ENCODE assay signal across 22 cellular contexts in the genomic region with DNA sequence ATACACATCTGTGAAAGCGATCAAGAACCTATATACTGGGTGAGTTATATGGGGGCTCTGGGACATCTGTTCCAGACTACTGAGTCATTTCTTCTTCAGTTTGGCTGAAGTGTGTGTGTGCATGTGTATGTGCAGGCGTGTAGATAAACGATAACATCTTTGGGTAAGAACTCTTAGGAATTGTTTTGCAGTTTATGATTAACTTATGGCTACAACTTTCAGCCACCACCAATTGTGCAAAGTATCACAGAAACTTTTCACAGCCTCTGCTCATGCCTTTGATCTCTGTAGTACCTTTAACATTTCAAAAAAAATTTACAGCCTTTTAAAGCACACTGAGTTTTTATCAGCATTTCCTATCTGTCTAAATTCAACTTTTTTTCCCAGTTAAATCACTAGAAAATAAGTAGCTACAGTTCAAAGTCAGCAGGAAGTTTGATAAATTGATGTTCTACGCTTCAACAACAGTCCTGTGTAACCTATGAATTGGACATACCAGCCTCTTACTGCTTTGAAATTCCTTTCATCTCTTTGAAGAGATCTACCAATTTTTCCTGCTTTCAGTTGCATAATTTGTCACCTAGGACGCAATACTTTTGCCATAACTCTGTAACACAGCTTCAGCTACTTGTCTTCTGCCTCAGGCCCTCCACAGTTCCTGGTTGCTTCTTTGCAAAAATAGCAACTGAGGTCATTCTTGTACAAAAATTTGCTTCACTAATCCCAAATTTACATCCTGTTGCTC. TPM values are rescaled to one million over a fixed set of nuclear protein-coding genes. Genes with fewer than 3 reads are reported as not detected.
DNase-seq lines count a peak whose midpoint lies in the region; ATAC-seq and TF ChIP-seq lines count a peak whose summit lies in the region.
"Had no signal": no experiment of that assay in that cellular context is flagged by ENCODE, and none has a peak within 500 bp of the region (broad histone marks: within the 10 kb centered on the region; RNA-seq: fewer than 3 reads in every experiment).

No MANE protein-coding gene starts in this region.

- H4K8ac ChIP-seq in mesenchymal stem cell (ENCODE audit: low read length) = no peak overlapping the region

- peaks cover 17% of the 10 kb centered on the region for H3K79me1 ChIP-seq in mesenchymal stem cell (replicated peaks; ENCODE audit: low read length, poor library complexity, severe bottlenecking)

- H3K4ac ChIP-seq in mesenchymal stem cell (ENCODE audit: low read depth in 1 of 2, low read length in 2 of 2) = no peak overlapping the region

- H3K9me3 ChIP-seq in Caco-2 (no peaks in the 10 kb centered on the region), HEK293 (ENCODE audit: control insufficient read depth, insufficient read depth, low read depth, low read length) (no peaks in the 10 kb centered on the region), mesenchymal stem cell (ENCODE audit: control insufficient read depth, low read length) (no peaks in the 10 kb centered on the region), psoas muscle (no peaks in the 10 kb centered on the region)
- H3K9me3 ChIP-seq: HAP-1, sigmoid colon, SJCRH30 had no signal

- H3K4me2 ChIP-seq in mesenchymal stem cell (ENCODE audit: low read length, poor library complexity, severe bottlenecking) = peak overlapping the region; percentile 17

- POLR2A ChIA-PET in Caco-2 (lab: Charles Lee) (interaction anchor here (1.0 to 1.4 kb wide), 3 partner anchors 26 to 48 kb away, joined by 3 to 5 read pairs (median 5); a partner anchor contains a TSS), HEK293 (lab: Yijun Ruan, JAX) (interaction anchor here (0.6 kb wide), 1 partner anchor 92 kb away, joined by 4 read pairs; no protein-coding TSS in a partner anchor)

- no peak overlapping the region for H2BK12ac ChIP-seq in mesenchymal stem cell (ENCODE audit: low read length in 2 of 2)

- no peak for ATAC-seq in psoas muscle
- ATAC-seq in HG03045 (IDR thresholded peaks at IDR 0.05; ENCODE audit: unreplicated experiment) = no peak
- no peak for ATAC-seq in stimulated activated naive CD8-positive, alpha-beta T cell treated with anti-CD3 and anti-CD28 coated beads, Interleukin-15, Interleukin-2, amounts not matched to agents 100 U/mL and 50 U/mL, for 24 hours
- ATAC-seq: T-helper 17 cell had no signal

- H3K36me3 Mint-ChIP-seq in Caco-2 (ENCODE audit: insufficient read depth, unreplicated experiment) = peaks cover 62% of the 10 kb centered on the region
- H3K36me3 Mint-ChIP-seq in T-helper 2 cell treated with Interferon-gamma antibody and Interleukin-4, amounts not matched to agents 5 μg/mL and 100 μg/mL, for 36 hours (ENCODE audit: low read depth) = no peaks in the 10 kb centered on the region
- H3K36me3 Mint-ChIP-seq: activated CD4-positive, alpha-beta memory T cell treated with anti-CD3 and anti-CD28 coated beads for 36 hours had no signal

- no peak overlapping the region for H2BK15ac ChIP-seq in mesenchymal stem cell (ENCODE audit: low read depth, poor library complexity, severe bottlenecking)

- 94% methylated on average over 5 of the region's 5 CpGs for WGBS in mesenchymal stem cell
- 69 to 71% (median 69%) methylated on average over 5 of the region's 5 CpGs for WGBS in psoas muscle, 3 donors

- no peak overlapping the region for H2BK120ac ChIP-seq in mesenchymal stem cell (ENCODE audit: low read depth, low read length)

- no TSS peak for BruUV-seq in Caco-2 (replicated peaks; lab: Mats Ljungman, UMichigan)

- H2AFZ ChIP-seq in mesenchymal stem cell (ENCODE audit: low read depth, low read length) = no peak overlapping the region

- 0 out of 2 replicates have a peak, but pooled peaks cover 3% of the 10 kb centered on the region for H3K36me3 ChIP-seq in Caco-2 (ENCODE audit: control insufficient read depth, insufficient read depth, low read length)
- no peaks in the 10 kb centered on the region for H3K36me3 ChIP-seq in HEK293 (ENCODE audit: control insufficient read depth in 2 of 2, insufficient read depth in 1 of 2, low read length in 2 of 2)
- no peaks in the 10 kb centered on the region for H3K36me3 ChIP-seq in mesenchymal stem cell (ENCODE audit: control insufficient read depth in 1 of 2, insufficient read depth in 2 of 2, low read depth in 1 of 2, low read length in 2 of 2)
- H3K36me3 ChIP-seq in psoas muscle (ENCODE audit: insufficient read depth in 1 of 2, low read depth in 1 of 2) = no peaks in the 10 kb centered on the region
- H3K36me3 ChIP-seq: HAP-1, sigmoid colon, SJCRH30, WERI-Rb-1 had no signal

- H3K23ac ChIP-seq in mesenchymal stem cell (ENCODE audit: low read length in 2 of 2) = no peak overlapping the region

- H3K4me1 Mint-ChIP-seq in Caco-2 (ENCODE audit: low read depth, unreplicated experiment) = peaks cover 58% of the 10 kb centered on the region
- peaks cover 13% of the 10 kb centered on the region for H3K4me1 Mint-ChIP-seq in T-helper 2 cell treated with Interferon-gamma antibody and Interleukin-4, amounts not matched to agents 5 μg/mL and 100 μg/mL, for 36 hours (ENCODE audit: low read depth)
- H3K4me1 Mint-ChIP-seq: T-helper 17 cell had no signal

- no peak overlapping the region for H3K18ac ChIP-seq in mesenchymal stem cell (ENCODE audit: low read depth in 1 of 2, low read length in 2 of 2)

- H3K27ac ChIP-seq in HEK293 (ENCODE audit: extremely low read depth, low read depth, low read length) = no peak overlapping the region
- H3K27ac ChIP-seq in mesenchymal stem cell (ENCODE audit: low read length, poor library complexity, severe bottlenecking) = no peak overlapping the region
- H3K27ac ChIP-seq in psoas muscle = no peak overlapping the region
- H3K27ac ChIP-seq: sigmoid colon, SJCRH30, WERI-Rb-1 had no signal

- H3K27me3 Mint-ChIP-seq in Caco-2 (ENCODE audit: insufficient read depth, unreplicated experiment) = no peaks in the 10 kb centered on the region
- H3K27me3 Mint-ChIP-seq in T-helper 2 cell treated with Interferon-gamma antibody and Interleukin-4, amounts not matched to agents 5 μg/mL and 100 μg/mL, for 36 hours (ENCODE audit: low read depth) = no peaks in the 10 kb centered on the region
- H3K27me3 Mint-ChIP-seq: activated CD4-positive, alpha-beta memory T cell treated with anti-CD3 and anti-CD28 coated beads for 36 hours had no signal

- DNase-seq in Caco-2 (peak; percentile 75 to 76), mesenchymal stem cell (no peak), psoas muscle (no peak)
- DNase-seq in T-helper 2 cell treated with Interferon-gamma antibody and Interleukin-4, amounts not matched to agents 5 μg/mL and 100 μg/mL, for 36 hours (ENCODE audit: low spot score) = peak; percentile 10
- DNase-seq in stimulated activated naive CD8-positive, alpha-beta T cell treated with anti-CD3 and anti-CD28 coated beads, Interleukin-15, Interleukin-2, amounts not matched to agents 100 U/mL and 50 U/mL, for 24 hours = no peak
- DNase-seq in activated CD4-positive, CD25-positive, alpha-beta regulatory T cell (lab: John Stamatoyannopoulos, UW) = no peak
- DNase-seq: activated CD4-positive, alpha-beta memory T cell treated with anti-CD3 and anti-CD28 coated beads for 36 hours; activated naive CD4-positive, alpha-beta T cell treated with Interleukin-2 at 50 U/mL for 16 hours; activated T-cell treated with anti-CD3 and anti-CD28 coated beads for 4 hours; caudate nucleus; IMR-90; NCI-H1694 treated with DMSO at 0.1 percent for 48 hours; NCI-H226; NCI-H82; sigmoid colon; SJCRH30; T-helper 17 cell; WERI-Rb-1 had no signal

- TF ChIP-seq CTCF in Caco-2 (IDR thresholded peaks at IDR 0.05; ENCODE audit: insufficient read depth in 1 of 2, low read depth in 1 of 2, low read length in 1 of 2, severe bottlenecking in 1 of 2, unreplicated experiment in 1 of 2) (no peak), HEK293 (tag by site-specific recombination; IDR thresholded peaks at IDR 0.05) (no peak), psoas muscle (IDR thresholded peaks at IDR 0.05) (no peak)

- H2AK5ac ChIP-seq in mesenchymal stem cell (ENCODE audit: low read length, severe bottlenecking) = no peak overlapping the region

- CTCF ChIA-PET in Caco-2 (lab: Charles Lee) = interaction anchor here (0.6 to 1.3 kb wide), 3 partner anchors 40 to 177 kb away, joined by 3 to 10 read pairs (median 4); no protein-coding TSS in a partner anchor
- CTCF ChIA-PET in HEK293 (lab: Yijun Ruan, JAX) = interaction anchor here (0.6 kb wide), 1 partner anchor 663 kb away, joined by 6 read pairs; no protein-coding TSS in a partner anchor

- H3K4me3 Mint-ChIP-seq in Caco-2 (ENCODE audit: unreplicated experiment) = peak overlapping the region; percentile 56
- H3K4me3 Mint-ChIP-seq in T-helper 2 cell treated with Interferon-gamma antibody and Interleukin-4, amounts not matched to agents 5 μg/mL and 100 μg/mL, for 36 hours = no peak overlapping the region
- H3K4me3 Mint-ChIP-seq: activated CD4-positive, alpha-beta memory T cell treated with anti-CD3 and anti-CD28 coated beads for 36 hours; T-helper 17 cell had no signal

- H3K14ac ChIP-seq in mesenchymal stem cell (ENCODE audit: low read length in 2 of 2) = no peak overlapping the region

- H4K91ac ChIP-seq in mesenchymal stem cell (ENCODE audit: low read length) = no peak overlapping the region

- H3K27me3 ChIP-seq in Caco-2 (replicated peaks; ENCODE audit: control insufficient read depth, insufficient read depth, low read length) (no peaks in the 10 kb centered on the region), mesenchymal stem cell (ENCODE audit: control insufficient read depth in 1 of 2, insufficient read depth in 1 of 2, low read length in 2 of 2) (no peaks in the 10 kb centered on the region), psoas muscle (ENCODE audit: insufficient read depth in 3 of 3, low read length in 2 of 3) (no peaks in the 10 kb centered on the region)
- H3K27me3 ChIP-seq: sigmoid colon, SJCRH30 had no signal

- H3K4me3 ChIP-seq in Caco-2 (ENCODE audit: low read depth, low read length) = no peak overlapping the region
- H3K4me3 ChIP-seq in HEK293 (ENCODE audit: low read depth, low read length) = no peak overlapping the region
- no peak overlapping the region for H3K4me3 ChIP-seq in mesenchymal stem cell (ENCODE audit: insufficient read depth in 1 of 2, low read depth in 1 of 2, low read length in 2 of 2)
- H3K4me3 ChIP-seq in psoas muscle = no peak overlapping the region
- H3K4me3 ChIP-seq: HAP-1, lung, sigmoid colon, SJCRH30 had no signal

- peak overlapping the region; percentile 92 for H3K27ac Mint-ChIP-seq in Caco-2 (ENCODE audit: unreplicated experiment)
- no peak overlapping the region for H3K27ac Mint-ChIP-seq in T-helper 2 cell treated with Interferon-gamma antibody and Interleukin-4, amounts not matched to agents 5 μg/mL and 100 μg/mL, for 36 hours
- H3K27ac Mint-ChIP-seq: activated CD4-positive, alpha-beta memory T cell treated with anti-CD3 and anti-CD28 coated beads for 36 hours; T-helper 17 cell had no signal

- no peak overlapping the region for H3K9ac ChIP-seq in mesenchymal stem cell (ENCODE audit: low read length)

- intact Hi-C loops in Caco-2 (cut with micrococcal nuclease; ENCODE audit: unreplicated experiment) = loop anchor here (1.0 kb wide), 9 partner anchors 8 to 177 kb away; a partner anchor contains a TSS
- intact Hi-C loops in psoas muscle (cut with DNase I) = no loop called here

- H2BK5ac ChIP-seq in mesenchymal stem cell (ENCODE audit: low read depth, low read length, poor library complexity, severe bottlenecking) = no peak overlapping the region

- peaks cover 11% of the 10 kb centered on the region for H3K9me3 Mint-ChIP-seq in Caco-2 (ENCODE audit: unreplicated experiment)
- peaks cover 5% of the 10 kb centered on the region for H3K9me3 Mint-ChIP-seq in T-helper 2 cell treated with Interferon-gamma antibody and Interleukin-4, amounts not matched to agents 5 μg/mL and 100 μg/mL, for 36 hours
- H3K9me3 Mint-ChIP-seq: activated CD4-positive, alpha-beta memory T cell treated with anti-CD3 and anti-CD28 coated beads for 36 hours had no signal

- peaks cover 74% of the 10 kb centered on the region for H3K4me1 ChIP-seq in Caco-2
- H3K4me1 ChIP-seq in HEK293 (ENCODE audit: control insufficient read depth, insufficient read depth, low read length) = no peaks in the 10 kb centered on the region
- peaks cover 4% of the 10 kb centered on the region for H3K4me1 ChIP-seq in mesenchymal stem cell (ENCODE audit: control insufficient read depth, insufficient read depth, low read depth, low read length)
- no peaks in the 10 kb centered on the region for H3K4me1 ChIP-seq in psoas muscle
- H3K4me1 ChIP-seq: HAP-1, sigmoid colon, SJCRH30 had no signal

RNA-seq across cellular contexts. Expression of a gene that starts 43.0 kb away (rescaled TPM):
- 145 and 151 TPM in 2 replicates for total RNA-seq in Caco-2 (2022)
- polyA plus RNA-seq in mesenchymal stem cell (2013, experiment 1 of 2) = 1.0 TPM
- polyA plus RNA-seq in mesenchymal stem cell (2013, experiment 2 of 2) = 1.1 TPM
- 1 to 10 TPM; 1.8 to 4.3 (median 3.1) TPM for total RNA-seq in psoas muscle
- polyA plus RNA-seq in psoas muscle = 1 to 10 TPM in 1 of 3 donors, under 1 TPM in 2; 0.65 to 1.2 (median 0.92) TPM
- total RNA-seq: activated CD4-positive, alpha-beta memory T cell treated with anti-CD3 and anti-CD28 coated beads for 36 hours had no signal

Comparison
In these comparisons a context has a peak if more than half of its experiments do, and no peak if none do; other contexts are left out.
1. DNase-seq: peak in Caco-2 (2 of 2) and T-helper 2 cell treated with Interferon-gamma antibody and Interleukin-4, amounts not matched to agents 5 μg/mL and 100 μg/mL, for 36 hours (single experiment); none in mesenchymal stem cell (single experiment), psoas muscle (0 of 2), stimulated activated naive CD8-positive, alpha-beta T cell treated with anti-CD3 and anti-CD28 coated beads, Interleukin-15, Interleukin-2, amounts not matched to agents 100 U/mL and 50 U/mL, for 24 hours (single experiment) and activated CD4-positive, CD25-positive, alpha-beta regulatory T cell (0 of 4).
2. RNA of a gene that starts 43.0 kb away (total RNA-seq): 145 to 151 TPM in Caco-2; 1.8 to 4.3 TPM in psoas muscle; every median in the first group is over 10 times any median in the second.